ENCODE assay signal across 26 cellular contexts in the genomic region with DNA sequence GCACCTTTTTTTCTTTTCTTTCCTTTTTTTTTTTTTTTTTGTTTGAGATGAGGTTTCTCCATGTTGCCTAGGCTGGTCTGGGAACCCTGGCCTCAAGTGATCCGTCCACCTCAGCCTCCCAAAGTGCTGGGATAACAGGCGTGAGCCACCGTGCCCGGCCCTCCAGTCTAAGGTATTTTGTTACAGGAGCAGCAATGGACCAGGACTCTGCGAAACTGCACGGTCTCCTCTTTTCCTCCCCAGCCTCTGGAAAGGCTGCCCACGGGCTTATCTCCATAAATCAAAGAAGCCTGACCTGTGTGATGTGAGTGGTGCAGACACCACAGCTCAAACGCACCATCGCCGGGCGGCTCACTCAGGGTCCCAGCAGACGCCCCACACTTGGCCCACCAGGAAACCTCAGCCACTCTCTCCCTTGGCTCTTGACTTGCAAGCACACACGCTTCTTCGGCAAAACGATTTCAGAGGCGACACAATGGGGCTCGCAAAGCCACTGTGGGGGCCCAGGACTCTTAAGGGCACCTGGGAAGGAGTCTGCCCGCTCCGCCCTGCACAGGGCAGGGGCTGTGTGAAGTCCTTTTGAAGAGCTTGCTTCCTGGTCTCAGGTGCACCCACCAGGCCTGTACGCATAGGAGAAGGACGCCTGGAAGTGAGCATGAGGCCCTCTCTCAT. TPM values are rescaled to one million over a fixed set of nuclear protein-coding genes. Genes with fewer than 3 reads are reported as not detected.
"Had no signal": no experiment of that assay in that cellular context is flagged by ENCODE, and none has a peak within 500 bp of the region (broad histone marks: within the 10 kb centered on the region; RNA-seq: fewer than 3 reads in every experiment).

No MANE protein-coding gene starts in this region.

- H3K4me1 Mint-ChIP-seq: activated naive CD4-positive, alpha-beta T cell treated with anti-CD3 and anti-CD28 coated beads, Interleukin-2, amount 10 ng/mL, durations not matched to agents 7 days and 5 days; activated naive CD8-positive, alpha-beta T cell treated with anti-CD3 and anti-CD28 coated beads for 36 hours had no signal

- FAIRE-seq: TTC549 had no signal

- H3K4me3 Mint-ChIP-seq: activated CD8-positive, alpha-beta T cell treated with anti-CD3 and anti-CD28 coated beads for 36 hours; activated naive CD4-positive, alpha-beta T cell treated with anti-CD3 and anti-CD28 coated beads, Interleukin-2, amount 10 ng/mL, durations not matched to agents 7 days and 5 days; activated naive CD8-positive, alpha-beta T cell treated with anti-CD3 and anti-CD28 coated beads for 36 hours; activated T-cell treated with anti-CD3 and anti-CD28 coated beads, Interleukin-2, amount 50 U/mL, for 72 hours; T-cell had no signal

- H3K36me3 Mint-ChIP-seq: activated naive CD4-positive, alpha-beta T cell treated with anti-CD3 and anti-CD28 coated beads, Interleukin-2, amount 10 ng/mL, durations not matched to agents 7 days and 5 days; activated naive CD8-positive, alpha-beta T cell treated with anti-CD3 and anti-CD28 coated beads for 36 hours; T-cell had no signal

- DNase-seq: activated CD4-positive, alpha-beta T cell treated with anti-CD3 and anti-CD28 coated beads for 4 hours; activated CD8-positive, alpha-beta memory T cell treated with anti-CD3 and anti-CD28 coated beads, Interleukin-2, amount 50 U/mL, for 4 hours; activated CD8-positive, alpha-beta T cell treated with anti-CD3 and anti-CD28 coated beads for 36 hours; activated gamma-delta T cell treated with Interleukin-2 at 50 U/mL for 16 hours; activated naive CD4-positive, alpha-beta T cell treated with anti-CD3 and anti-CD28 coated beads, Interleukin-2, amount 10 ng/mL, durations not matched to agents 7 days and 5 days; activated naive CD8-positive, alpha-beta T cell treated with anti-CD3 and anti-CD28 coated beads for 36 hours; activated T-cell treated with anti-CD3 and anti-CD28 coated beads, Interleukin-2, amount 50 U/mL, for 72 hours; NCI-H1092; NCI-H1417 treated with DMSO at 0.1 percent for 48 hours; NCI-H1694; NCI-H2029; NCI-H2107; NCI-H2171 treated with DMSO at 0.1 percent for 48 hours; NCI-H226; NCI-H526; NCI-H82; T-cell; T-helper 2 cell; T1000 had no signal

- H3K27ac Mint-ChIP-seq: activated CD8-positive, alpha-beta T cell treated with anti-CD3 and anti-CD28 coated beads for 36 hours; activated naive CD4-positive, alpha-beta T cell treated with anti-CD3 and anti-CD28 coated beads, Interleukin-2, amount 10 ng/mL, durations not matched to agents 7 days and 5 days; activated naive CD8-positive, alpha-beta T cell treated with anti-CD3 and anti-CD28 coated beads for 36 hours; activated T-cell treated with anti-CD3 and anti-CD28 coated beads, Interleukin-2, amount 50 U/mL, for 72 hours; activated T-helper 2 cell treated with anti-CD3 and anti-CD28 coated beads, Interferon-gamma antibody, Interleukin-2, Interleukin-4, amounts not matched to agents 10 μg/mL and 5 μg/mL and 100 μg/mL, durations not matched to agents 14 hours and 24 hours and 36 hours; T-cell had no signal

- ATAC-seq: activated CD4-positive, CD25-positive, alpha-beta regulatory T cell treated with anti-CD3 and anti-CD28 coated beads, Interleukin-2, amount 50 U/mL, for 24 hours; activated CD8-positive, alpha-beta T cell treated with anti-CD3 and anti-CD28 coated beads for 36 hours; activated T-cell treated with anti-CD3 and anti-CD28 coated beads, Interleukin-2, amount 50 U/mL, for 72 hours; T-cell had no signal

- H3K9me3 Mint-ChIP-seq: activated CD8-positive, alpha-beta T cell treated with anti-CD3 and anti-CD28 coated beads for 36 hours; activated naive CD4-positive, alpha-beta T cell treated with anti-CD3 and anti-CD28 coated beads, Interleukin-2, amount 10 ng/mL, durations not matched to agents 7 days and 5 days; activated naive CD8-positive, alpha-beta T cell treated with anti-CD3 and anti-CD28 coated beads for 36 hours; activated T-cell treated with anti-CD3 and anti-CD28 coated beads, Interleukin-2, amount 50 U/mL, for 72 hours; activated T-helper 2 cell treated with anti-CD3 and anti-CD28 coated beads, Interferon-gamma antibody, Interleukin-2, Interleukin-4, amounts not matched to agents 10 μg/mL and 5 μg/mL and 100 μg/mL, durations not matched to agents 14 hours and 24 hours and 36 hours; T-cell had no signal

RNA-seq across cellular contexts. Expression of gene WDR86, which starts 20.6 kb away (rescaled TPM):
- total RNA-seq: activated naive CD8-positive, alpha-beta T cell treated with anti-CD3 and anti-CD28 coated beads for 36 hours; activated T-helper 2 cell treated with anti-CD3 and anti-CD28 coated beads, Interferon-gamma antibody, Interleukin-2, Interleukin-4, amounts not matched to agents 10 μg/mL and 5 μg/mL and 100 μg/mL, durations not matched to agents 14 hours and 24 hours and 36 hours; cardiac septum; MCF 10A; NCI-H460; RPMI7951 had no signal

RNA-seq across cellular contexts. Expression of gene CRYGN, which starts 50.7 kb away (rescaled TPM):
- total RNA-seq: activated T-helper 2 cell treated with anti-CD3 and anti-CD28 coated beads, Interferon-gamma antibody, Interleukin-2, Interleukin-4, amounts not matched to agents 10 μg/mL and 5 μg/mL and 100 μg/mL, durations not matched to agents 14 hours and 24 hours and 36 hours; cardiac septum; MCF 10A; RPMI7951 had no signal
